Comparison of ENCODE assay signal across 23 cellular contexts in genomic region chr1:181548491-181548890, GRCh38.
"Had no signal": no experiment of that assay in that cellular context is flagged by ENCODE, and none has a peak within 500 bp of the region (broad histone marks: within the 10 kb centered on the region; RNA-seq: fewer than 3 reads in every experiment).

No MANE protein-coding gene starts in this region.

- H3K4me3 ChIP-seq: heart left ventricle, lung, prostate gland, right lobe of liver, spleen, tibial artery, upper lobe of left lung, uterus had no signal

- H3K4me1 ChIP-seq: heart left ventricle, parathyroid adenoma, prostate gland, right lobe of liver, spleen, tibial artery, upper lobe of left lung, uterus had no signal

- H3K9me3 ChIP-seq: heart left ventricle, prostate gland, right lobe of liver, spleen, tibial artery, upper lobe of left lung, uterus had no signal

- H3K27ac ChIP-seq: heart left ventricle, parathyroid adenoma, prostate gland, right lobe of liver, spleen, tibial artery, upper lobe of left lung, uterus had no signal

- H3K27me3 ChIP-seq: right lobe of liver, upper lobe of left lung, uterus had no signal

- DNase-seq: effector CD4-positive, alpha-beta T cell; endodermal cell; erythroblast; heart left ventricle; hippocampal formation; left colon; left ventricle myocardium superior; mesenchymal stem cell; midbrain; naive B cell; nephron progenitor cell; retina; right lobe of liver; spleen; stimulated activated CD4-positive, alpha-beta T cell treated with anti-CD3 and anti-CD28 coated beads, Interleukin-15, amount 100 ng/mL, for 24 hours; stimulated activated CD4-positive, alpha-beta T cell treated with anti-CD3 and anti-CD28 coated beads, Interleukin-1b, Interleukin-23, amount 100 ng/mL, for 48 hours; stimulated activated CD4-positive, alpha-beta T cell treated with anti-CD3 and anti-CD28 coated beads, Interleukin-4, amount 100 ng/mL, for 24 hours; tibial artery; upper lobe of left lung; uterus had no signal

- H3K36me3 ChIP-seq: heart left ventricle, prostate gland, right lobe of liver, spleen, tibial artery, upper lobe of left lung, uterus had no signal

- H3K9ac ChIP-seq: parathyroid adenoma had no signal

- H2AFZ ChIP-seq: parathyroid adenoma had no signal

- H3K79me2 ChIP-seq: parathyroid adenoma had no signal
